In genomic region chr9:99491408-99492259, GRCh38 we compare ENCODE assay signal across 11 cellular contexts.
DNase-seq lines count a peak whose midpoint lies in the region; ATAC-seq and TF ChIP-seq lines count a peak whose summit lies in the region.
"Had no signal": no experiment of that assay in that cellular context is flagged by ENCODE, and none has a peak within 500 bp of the region (broad histone marks: within the 10 kb centered on the region; RNA-seq: fewer than 3 reads in every experiment).

No MANE protein-coding gene starts in this region.

- in situ Hi-C loops in brain microvascular endothelial cell (cut with HindIII; ENCODE audit: low pct_ligation_motif_present, low sequenced_read_pairs) = no loop called here

- TF ChIP-seq CTCF in brain microvascular endothelial cell (IDR thresholded peaks at IDR 0.05; ENCODE audit: low read depth, low read length, missing control alignments) (no peak), psoas muscle (IDR thresholded peaks at IDR 0.05) (no peak)

- intact Hi-C loops in psoas muscle (cut with DNase I) = no loop called here

- H3K27me3 ChIP-seq in brain microvascular endothelial cell (replicated peaks) = no peaks in the 10 kb centered on the region
- no peaks in the 10 kb centered on the region for H3K27me3 ChIP-seq in psoas muscle (ENCODE audit: insufficient read depth in 3 of 3, low read length in 2 of 3)
- H3K27me3 ChIP-seq: right atrium auricular region had no signal

- H3K36me3 ChIP-seq in brain microvascular endothelial cell (replicated peaks) (no peaks in the 10 kb centered on the region), psoas muscle (ENCODE audit: insufficient read depth in 1 of 2, low read depth in 1 of 2) (no peaks in the 10 kb centered on the region)
- H3K36me3 ChIP-seq: right atrium auricular region had no signal

- DNase-seq in brain microvascular endothelial cell (peak; percentile 12), skeletal muscle cell (ENCODE audit: low read depth) (peak; percentile 25), UCSD-AML1 (lab: John Stamatoyannopoulos, UW; ENCODE audit: unreplicated experiment) (no peak), psoas muscle (no peak), AML-193 (lab: John Stamatoyannopoulos, UW) (no peak)
- DNase-seq: caudate nucleus; NK-92 treated with Interleukin-12 subunit alpha and Interleukin-12 subunit beta, amount 100 ng/mL, for 24 hours had no signal

- WGBS in psoas muscle, 3 donors = 63 to 72% (median 67%) methylated on average over 10 of the region's 10 CpGs

- H3K4me1 ChIP-seq in psoas muscle = no peaks in the 10 kb centered on the region
- H3K4me1 ChIP-seq: right atrium auricular region had no signal

- H3K9me3 ChIP-seq in psoas muscle = no peaks in the 10 kb centered on the region
- H3K9me3 ChIP-seq: right atrium auricular region had no signal

- H3K4me3 ChIP-seq in brain microvascular endothelial cell (ENCODE audit: low read depth, low read length) = no peak overlapping the region
- H3K4me3 ChIP-seq in skeletal muscle cell (ENCODE audit: low read depth, low read length) = no peak overlapping the region
- H3K4me3 ChIP-seq in psoas muscle = no peak overlapping the region
- H3K4me3 ChIP-seq: right atrium auricular region had no signal

- ATAC-seq in GM19351 (IDR thresholded peaks at IDR 0.05; ENCODE audit: unreplicated experiment) (peak; percentile 63), HG03432 (IDR thresholded peaks at IDR 0.05; ENCODE audit: unreplicated experiment) (peak; percentile 67), psoas muscle (no peak), HG03108 (IDR thresholded peaks at IDR 0.05; ENCODE audit: unreplicated experiment) (no peak)

- H3K27ac ChIP-seq in brain microvascular endothelial cell (no peak overlapping the region), psoas muscle (no peak overlapping the region)
- H3K27ac ChIP-seq: right atrium auricular region had no signal

Comparison
In these comparisons a context has a peak if more than half of its experiments do, and no peak if none do; other contexts are left out.
1. ATAC-seq: peak in GM19351 (single experiment) and HG03432 (single experiment); none in psoas muscle (0 of 4) and HG03108 (single experiment).
2. DNase-seq: peak in brain microvascular endothelial cell (single experiment) and skeletal muscle cell (single experiment); none in UCSD-AML1 (single experiment), psoas muscle (0 of 2) and AML-193 (0 of 2).